In the genomic region with DNA sequence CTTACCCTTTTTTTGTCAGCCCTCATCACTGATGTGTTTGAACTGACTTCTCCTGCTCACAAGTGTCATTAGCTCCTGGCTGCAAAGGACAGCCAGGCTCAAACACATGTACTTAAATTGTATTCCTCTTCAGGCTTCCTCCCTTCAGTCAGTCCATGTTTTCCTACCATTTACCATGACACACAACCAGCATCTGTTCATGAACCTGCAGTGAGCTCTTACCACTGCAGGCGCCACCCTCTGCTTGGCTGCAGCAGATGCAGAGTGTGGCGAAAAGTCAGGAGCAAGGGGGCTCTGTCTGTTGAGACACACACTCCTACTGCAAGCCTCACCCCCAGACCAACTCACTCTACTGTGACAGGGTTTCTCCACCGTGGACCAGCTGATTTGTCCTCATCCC, we compare ENCODE assay signal across 17 cellular contexts.
"Had no signal": no experiment of that assay in that cellular context is flagged by ENCODE, and none has a peak within 500 bp of the region (broad histone marks: within the 10 kb centered on the region; RNA-seq: fewer than 3 reads in every experiment).

No MANE protein-coding gene starts in this region.

- H3K9me3 Mint-ChIP-seq: dendritic cell treated with granulocyte-macrophage colony-stimulating factor and Interleukin-4, amounts not matched to agents 40 ng/mL and 50 ng/mL, for 4 days; nephron; stimulated activated naive B cell treated with anti-CD40 and anti-IgM and Interleukin-4, amounts not matched to agents 10 μg/mL and 1 μg/mL and 100 μg/mL, for 72 hours had no signal

- H3K4me3 Mint-ChIP-seq: activated CD4-positive, alpha-beta T cell treated with anti-CD3 and anti-CD28 coated beads for 36 hours; dendritic cell treated with granulocyte-macrophage colony-stimulating factor and Interleukin-4, amounts not matched to agents 40 ng/mL and 50 ng/mL, for 4 days; nephron; stimulated activated naive B cell treated with anti-CD40 and anti-IgM and Interleukin-4, amounts not matched to agents 10 μg/mL and 1 μg/mL and 100 μg/mL, for 72 hours had no signal

- ATAC-seq: activated CD4-positive, alpha-beta T cell treated with anti-CD3 and anti-CD28 coated beads for 36 hours; activated naive CD4-positive, alpha-beta T cell treated with anti-CD3 and anti-CD28 coated beads, Interleukin-2, amount 50 U/mL, for 72 hours; sciatic nerve; stimulated activated naive B cell treated with anti-CD40 and anti-IgM and Interleukin-4, amounts not matched to agents 10 μg/mL and 1 μg/mL and 100 μg/mL, for 72 hours had no signal

- H3K36me3 Mint-ChIP-seq: stimulated activated naive B cell treated with anti-CD40 and anti-IgM and Interleukin-4, amounts not matched to agents 10 μg/mL and 1 μg/mL and 100 μg/mL, for 72 hours had no signal

- H3K27me3 ChIP-seq: adrenal gland, cardiac muscle cell, spleen, upper lobe of left lung had no signal

- H3K27ac ChIP-seq: adrenal gland, cardiac muscle cell, esophagus squamous epithelium, spleen, thoracic aorta, upper lobe of left lung, WERI-Rb-1 had no signal

- DNase-seq: activated CD4-positive, alpha-beta T cell treated with anti-CD3 and anti-CD28 coated beads for 36 hours; activated CD4-positive, alpha-beta T cell treated with anti-CD3 and anti-CD28 coated beads, Interleukin-2, amount 50 U/mL, for 48 hours; activated gamma-delta T cell; adrenal gland; effector memory CD4-positive, alpha-beta T cell; esophagus squamous epithelium; spleen; stimulated activated CD4-positive, alpha-beta T cell treated with anti-CD3 and anti-CD28 coated beads, Interleukin-4, amount 100 ng/mL, for 4 hours; stimulated activated naive B cell treated with anti-CD40 and anti-IgM and Interleukin-4, amounts not matched to agents 10 μg/mL and 1 μg/mL and 100 μg/mL, for 72 hours; upper lobe of left lung; WERI-Rb-1 had no signal

- H3K4me1 Mint-ChIP-seq: activated CD4-positive, alpha-beta T cell treated with anti-CD3 and anti-CD28 coated beads for 36 hours; nephron; stimulated activated naive B cell treated with anti-CD40 and anti-IgM and Interleukin-4, amounts not matched to agents 10 μg/mL and 1 μg/mL and 100 μg/mL, for 72 hours had no signal

- H3K27me3 Mint-ChIP-seq: activated CD4-positive, alpha-beta T cell treated with anti-CD3 and anti-CD28 coated beads for 36 hours; dendritic cell treated with granulocyte-macrophage colony-stimulating factor and Interleukin-4, amounts not matched to agents 40 ng/mL and 50 ng/mL, for 4 days had no signal

- H3K4me3 ChIP-seq: adrenal gland, cardiac muscle cell, esophagus squamous epithelium, spleen, thoracic aorta, upper lobe of left lung had no signal

- H3K9me3 ChIP-seq: adrenal gland, esophagus squamous epithelium, spleen, thoracic aorta, upper lobe of left lung had no signal

- H3K27ac Mint-ChIP-seq: activated CD4-positive, alpha-beta T cell treated with anti-CD3 and anti-CD28 coated beads for 36 hours; activated naive CD4-positive, alpha-beta T cell treated with anti-CD3 and anti-CD28 coated beads, Interleukin-2, amount 50 U/mL, for 72 hours; dendritic cell treated with granulocyte-macrophage colony-stimulating factor and Interleukin-4, amounts not matched to agents 40 ng/mL and 50 ng/mL, for 4 days; nephron had no signal

- H3K36me3 ChIP-seq: adrenal gland, cardiac muscle cell, esophagus squamous epithelium, thoracic aorta, upper lobe of left lung had no signal

- H3K4me1 ChIP-seq: adrenal gland, upper lobe of left lung had no signal
